11 cellular contexts compared by ENCODE assay signal in the genomic region with DNA sequence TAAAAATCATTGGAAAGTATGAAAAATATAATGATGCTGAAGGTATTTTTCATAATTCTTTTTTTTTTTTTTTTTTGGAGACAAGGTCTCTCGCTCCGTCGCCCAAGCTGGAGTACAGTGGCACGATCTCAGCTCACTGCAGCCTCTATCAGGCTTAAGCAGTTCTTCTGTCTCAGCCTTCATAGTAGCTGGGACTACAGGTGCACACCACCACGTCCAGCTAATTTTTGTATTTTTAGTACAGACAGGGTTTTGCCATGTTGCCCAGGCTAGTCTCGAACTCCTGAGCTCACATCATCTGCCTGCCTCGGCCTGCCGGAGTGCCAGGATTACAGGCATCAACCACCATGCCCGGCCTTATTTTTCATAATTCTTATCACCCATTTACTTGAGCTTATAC. TPM values are rescaled to one million over a fixed set of nuclear protein-coding genes. Genes with fewer than 3 reads are reported as not detected.
A peak's percentile ranks its signal among the peaks of the same experiment; 100 is the strongest.
DNase-seq lines count a peak whose midpoint lies in the region; ATAC-seq and TF ChIP-seq lines count a peak whose summit lies in the region.
"Had no signal": no experiment of that assay in that cellular context is flagged by ENCODE, and none has a peak within 500 bp of the region (broad histone marks: within the 10 kb centered on the region; RNA-seq: fewer than 3 reads in every experiment).

No MANE protein-coding gene starts in this region.

- CTCF ChIA-PET in naive thymus-derived CD4-positive, alpha-beta T cell (lab: Charles Lee): interaction anchor here (0.6 to 4.0 kb wide), 8 partner anchors 11 to 235 kb away, joined by 3 to 29 read pairs (median 6); no protein-coding TSS in a partner anchor

- no peaks in the 10 kb centered on the region for H3K27me3 ChIP-seq in right cardiac atrium (ENCODE audit: control insufficient read depth, insufficient read depth)
- no peaks in the 10 kb centered on the region for H3K27me3 ChIP-seq in ascending aorta
- H3K27me3 ChIP-seq in naive thymus-derived CD4-positive, alpha-beta T cell (ENCODE audit: control insufficient read depth in 2 of 2, insufficient read depth in 2 of 2, low read length in 2 of 2): no peaks in the 10 kb centered on the region
- H3K27me3 ChIP-seq in vagina: no peaks in the 10 kb centered on the region

- intact Hi-C loops in right cardiac atrium (cut with DNase I): no loop called here
- intact Hi-C loops in Right ventricle myocardium inferior (cut with DNase I): no loop called here
- intact Hi-C loops in ascending aorta (cut with DNase I): no loop called here
- intact Hi-C loops in naive thymus-derived CD4-positive, alpha-beta T cell (cut with micrococcal nuclease): loop anchor here (1.0 to 5.0 kb wide), 8 partner anchors 8 to 344 kb away; a partner anchor contains a TSS
- intact Hi-C loops in vagina (cut with DNase I): no loop called here

- POLR2A ChIA-PET in naive thymus-derived CD4-positive, alpha-beta T cell (lab: Charles Lee): interaction anchor here (0.7 to 16.8 kb wide), 10 partner anchors 2 to 326 kb away, joined by 3 to 408 read pairs (median 7); a partner anchor contains a TSS

- H3K4me1 ChIP-seq in right cardiac atrium (ENCODE audit: control insufficient read depth, insufficient read depth, low read length) (peaks cover 10% of the 10 kb centered on the region), ascending aorta (peaks cover 0 to 9% of the 10 kb centered on the region in 2 donors), vagina (peaks cover 88% of the 10 kb centered on the region)
- H3K4me1 ChIP-seq in naive thymus-derived CD4-positive, alpha-beta T cell (ENCODE audit: control insufficient read depth in 2 of 2, insufficient read depth in 2 of 2, low read length in 2 of 2): peaks cover 86 to 87% of the 10 kb centered on the region in 2 donors

- peak overlapping the region; percentile 73 to 99 (median 85) for H3K4me3 Mint-ChIP-seq in naive thymus-derived CD4-positive, alpha-beta T cell

- peaks cover 0 to 4% (median 0%) of the 10 kb centered on the region in 11 donors for H3K9me3 Mint-ChIP-seq in naive thymus-derived CD4-positive, alpha-beta T cell

- no peak overlapping the region for H3K4me3 ChIP-seq in right cardiac atrium (ENCODE audit: low read length)
- no peak overlapping the region for H3K4me3 ChIP-seq in ascending aorta
- H3K4me3 ChIP-seq in naive thymus-derived CD4-positive, alpha-beta T cell (ENCODE audit: low read length): peak overlapping the region; percentile 48
- H3K4me3 ChIP-seq in vagina: no peak overlapping the region

- H3K27ac ChIP-seq in right cardiac atrium (ENCODE audit: low read length): peak overlapping the region; percentile 71
- peak overlapping the region; percentile 67 to 73 for H3K27ac ChIP-seq in ascending aorta
- peak overlapping the region; percentile 99 for H3K27ac ChIP-seq in naive thymus-derived CD4-positive, alpha-beta T cell (ENCODE audit: low read depth, low read length)
- peak overlapping the region; percentile 77 for H3K27ac ChIP-seq in vagina

- H3K9me3 ChIP-seq in right cardiac atrium (ENCODE audit: control insufficient read depth, low read length) (no peaks in the 10 kb centered on the region), ascending aorta (no peaks in the 10 kb centered on the region), vagina (no peaks in the 10 kb centered on the region)
- no peaks in the 10 kb centered on the region for H3K9me3 ChIP-seq in naive thymus-derived CD4-positive, alpha-beta T cell (ENCODE audit: control insufficient read depth in 2 of 3, low read length in 3 of 3)

- H3K36me3 ChIP-seq in ascending aorta (peaks cover 0 to 4% of the 10 kb centered on the region in 2 donors), vagina (no peaks in the 10 kb centered on the region)
- no peaks in the 10 kb centered on the region for H3K36me3 ChIP-seq in naive thymus-derived CD4-positive, alpha-beta T cell (ENCODE audit: control insufficient read depth in 2 of 3, insufficient read depth in 3 of 3, low read length in 3 of 3)

- no peaks in the 10 kb centered on the region for H3K27me3 Mint-ChIP-seq in naive thymus-derived CD4-positive, alpha-beta T cell

- TF ChIP-seq CTCF in ascending aorta (IDR thresholded peaks at IDR 0.05): no peak
- no peak for TF ChIP-seq CTCF in vagina (IDR thresholded peaks at IDR 0.05)

- 73% methylated on average over 9 of the region's 9 CpGs for WGBS in right cardiac atrium

- H3K36me3 Mint-ChIP-seq in naive thymus-derived CD4-positive, alpha-beta T cell: peaks cover 13 to 47% (median 33%) of the 10 kb centered on the region in 5 donors

- DNase-seq in right cardiac atrium (no peak), Right ventricle myocardium inferior (ENCODE audit: missing footprints) (no peak), ascending aorta (ENCODE audit: low spot score in 2 of 2) (no peak), vagina (ENCODE audit: extremely low spot score in 2 of 2) (no peak), hypothalamus (lab: John Stamatoyannopoulos, UW) (no peak)
- no peak for DNase-seq in naive thymus-derived CD4-positive, alpha-beta T cell
- DNase-seq: activated gamma-delta T cell treated with Interleukin-2 at 50 U/mL for 16 hours, C1 segment of cervical spinal cord, NCI-H446 had no signal

- ATAC-seq in right cardiac atrium (no peak), Right ventricle myocardium inferior (no peak), GM21515 (IDR thresholded peaks at IDR 0.05; ENCODE audit: unreplicated experiment) (no peak), GM18909 (IDR thresholded peaks at IDR 0.05; ENCODE audit: poor library complexity, unreplicated experiment) (no peak)
- no peak for ATAC-seq in naive thymus-derived CD4-positive, alpha-beta T cell

- peak overlapping the region; percentile 97 to 99 (median 98) for H3K27ac Mint-ChIP-seq in naive thymus-derived CD4-positive, alpha-beta T cell

- H3K4me1 Mint-ChIP-seq in naive thymus-derived CD4-positive, alpha-beta T cell: peaks cover 69 to 94% (median 90%) of the 10 kb centered on the region in 7 donors

- no peak for TF ChIP-seq POLR2A in vagina (IDR thresholded peaks at IDR 0.05)

RNA-seq across cellular contexts. Expression of a gene that starts 13.3 kb away (rescaled TPM):
- total RNA-seq in right cardiac atrium (10 to 100 TPM; 10.9 to 23.1 (median 17.7) TPM), Right ventricle myocardium inferior (16.3 TPM), ascending aorta (33.5 TPM), vagina (24.8 TPM)
- polyA plus RNA-seq in right cardiac atrium: 11.2 TPM
- total RNA-seq in naive thymus-derived CD4-positive, alpha-beta T cell: 100 to 1,000 TPM; 144 to 210 (median 187) TPM
- polyA plus RNA-seq in naive thymus-derived CD4-positive, alpha-beta T cell: 100 to 1,000 TPM; 226 to 542 TPM

Comparison
In these comparisons a context has a peak if more than half of its experiments do, and no peak if none do; other contexts are left out.
1. intact Hi-C loops: an anchor here in naive thymus-derived CD4-positive, alpha-beta T cell (1.0 to 5.0 kb wide); none called in right cardiac atrium, Right ventricle myocardium inferior, ascending aorta and vagina.